ENCODE assay signal across 21 cellular contexts in the genomic region with DNA sequence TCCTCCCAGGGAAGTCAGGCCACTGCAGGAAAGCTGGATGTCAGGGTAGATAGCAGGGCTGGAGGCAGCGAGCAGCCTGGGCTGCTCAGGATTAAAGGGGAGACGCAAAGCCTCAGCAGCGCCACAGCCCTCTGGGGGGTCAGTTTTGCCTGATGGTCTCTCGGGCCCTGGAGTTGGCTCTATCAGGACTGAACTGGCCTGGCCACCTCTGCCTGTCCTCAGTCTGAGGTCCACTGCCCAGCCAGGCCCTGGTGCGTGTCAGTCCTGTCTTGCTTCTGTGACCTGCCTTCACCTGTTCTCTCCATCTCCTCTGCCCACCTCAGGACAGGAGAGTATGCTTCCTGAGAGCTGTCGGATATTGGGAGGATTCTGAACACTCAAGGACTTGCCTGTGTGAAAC.
DNase-seq lines count a peak whose midpoint lies in the region; ATAC-seq lines count a peak whose summit lies in the region.
"Had no signal": no experiment of that assay in that cellular context is flagged by ENCODE, and none has a peak within 500 bp of the region (broad histone marks: within the 10 kb centered on the region; RNA-seq: fewer than 3 reads in every experiment).

No MANE protein-coding gene starts in this region.

- peak overlapping the region; percentile 9 for H3K27ac Mint-ChIP-seq in memory B cell
- H3K27ac Mint-ChIP-seq: activated CD4-positive, alpha-beta memory T cell treated with anti-CD3 and anti-CD28 coated beads, Interleukin-2, amount 10 ng/mL, durations not matched to agents 7 days and 5 days; activated naive CD8-positive, alpha-beta T cell had no signal

- H3K9me3 Mint-ChIP-seq in memory B cell: peaks cover 6% of the 10 kb centered on the region

- H3K4me1 Mint-ChIP-seq in memory B cell: peaks cover 21% of the 10 kb centered on the region

- H3K36me3 Mint-ChIP-seq in memory B cell: peaks cover 6% of the 10 kb centered on the region

- H3K27me3 Mint-ChIP-seq in memory B cell: peaks cover 2% of the 10 kb centered on the region

- no peak overlapping the region for H3K4me3 Mint-ChIP-seq in memory B cell
- H3K4me3 Mint-ChIP-seq: activated CD4-positive, alpha-beta memory T cell treated with anti-CD3 and anti-CD28 coated beads, Interleukin-2, amount 10 ng/mL, durations not matched to agents 7 days and 5 days; activated naive CD8-positive, alpha-beta T cell; activated T-cell treated with anti-CD3 and anti-CD28 coated beads, Interleukin-2, amount 50 U/mL, for 4 hours; T-helper 17 cell had no signal

- ATAC-seq in GM19023 (IDR thresholded peaks at IDR 0.05; ENCODE audit: unreplicated experiment): peak; percentile 9
- peak; percentile 7 for ATAC-seq in HG03159 (IDR thresholded peaks at IDR 0.05; ENCODE audit: unreplicated experiment)
- ATAC-seq in memory B cell (ENCODE audit: low read depth): no peak
- ATAC-seq in GM21528 (IDR thresholded peaks at IDR 0.05; ENCODE audit: low FRiP score, unreplicated experiment): no peak
- ATAC-seq: esophagus mucosa, gastrocnemius medialis, T-helper 17 cell had no signal

- DNase-seq in NCI-H2107 (lab: John Stamatoyannopoulos, UW): peak; percentile 43
- DNase-seq in NCI-H2107 treated with DMSO at 0.1 percent for 48 hours (lab: John Stamatoyannopoulos, UW; ENCODE audit: unreplicated experiment): no peak
- DNase-seq in memory B cell (ENCODE audit: low spot score in 2 of 2): no peak
- DNase-seq in SIG-M5 (lab: John Stamatoyannopoulos, UW): no peak
- DNase-seq in GDM1 (lab: John Stamatoyannopoulos, UW): no peak
- DNase-seq: 8988T; activated T-cell treated with anti-CD3 and anti-CD28 coated beads, Interleukin-2, amount 50 U/mL, for 4 hours; effector CD8-positive, alpha-beta T cell; gastrocnemius medialis; H7; kidney; NCI-H1436; NCI-H748 treated with DMSO at 0.1 percent for 48 hours; stimulated activated CD4-positive, alpha-beta T cell treated with anti-CD3 and anti-CD28 coated beads, Interleukin-4, amount 100 ng/mL, for 4 hours; T-helper 17 cell had no signal

Comparison
In these comparisons a context has a peak if more than half of its experiments do, and no peak if none do; other contexts are left out.
1. ATAC-seq: peak in GM19023 (single experiment) and HG03159 (single experiment); none in memory B cell (single experiment) and GM21528 (single experiment).